ENCODE assay signal across 10 cellular contexts in the genomic region with DNA sequence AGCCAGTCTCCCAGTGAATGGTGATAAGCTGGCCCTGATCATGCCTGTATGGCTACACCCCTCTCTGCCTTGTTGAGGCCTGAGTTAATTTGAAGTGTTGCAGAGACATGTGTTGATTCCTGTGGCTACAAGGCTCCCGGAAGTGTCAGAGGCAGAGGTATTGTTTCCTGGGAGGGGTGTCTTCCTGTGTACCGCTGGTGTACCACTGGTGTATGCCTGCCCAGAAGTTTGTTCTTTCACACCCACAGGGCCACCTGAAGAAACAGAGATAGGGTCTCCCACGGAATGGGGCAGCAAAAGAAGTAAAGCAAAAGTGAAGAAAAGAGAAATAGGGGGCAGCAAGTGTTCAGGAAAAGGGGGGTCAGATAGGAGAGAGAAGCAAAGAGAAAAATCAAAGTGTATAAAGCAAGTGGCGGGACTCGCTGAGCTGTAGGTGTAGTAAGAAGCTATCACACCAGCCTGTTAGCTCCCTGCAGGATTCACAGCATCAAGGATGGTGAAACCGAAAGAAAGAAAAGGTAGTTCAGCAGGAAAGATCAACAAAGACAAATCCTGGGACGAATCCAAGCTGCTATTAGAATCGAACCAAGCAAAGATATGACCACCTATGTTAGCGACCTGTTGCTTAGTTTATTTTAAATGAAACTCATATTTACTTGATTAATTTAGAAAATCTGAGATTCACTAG. TPM values are rescaled to one million over a fixed set of nuclear protein-coding genes. Genes with fewer than 3 reads are reported as not detected.
DNase-seq lines count a peak whose midpoint lies in the region; ATAC-seq lines count a peak whose summit lies in the region.
"Had no signal": no experiment of that assay in that cellular context is flagged by ENCODE, and none has a peak within 500 bp of the region (broad histone marks: within the 10 kb centered on the region; RNA-seq: fewer than 3 reads in every experiment).

No MANE protein-coding gene starts in this region.

- H3K4me1 ChIP-seq in thymus (ENCODE audit: control insufficient read depth, insufficient read depth, low read length): peaks cover 24% of the 10 kb centered on the region
- H3K4me1 ChIP-seq in GM23248 (ENCODE audit: insufficient read depth): peaks cover 27% of the 10 kb centered on the region

- H3K9me3 Mint-ChIP-seq in memory B cell: peaks cover 2% of the 10 kb centered on the region

- peaks cover 4% of the 10 kb centered on the region for H3K36me3 ChIP-seq in thymus (ENCODE audit: control insufficient read depth, insufficient read depth)
- H3K36me3 ChIP-seq in GM23248 (ENCODE audit: low read depth): no peaks in the 10 kb centered on the region

- H3K9me3 ChIP-seq in thymus (ENCODE audit: control insufficient read depth) (no peaks in the 10 kb centered on the region), GM23248 (ENCODE audit: low read depth) (no peaks in the 10 kb centered on the region)
- H3K9me3 ChIP-seq: A549 had no signal

- peak overlapping the region; percentile 26 for H3K4me3 ChIP-seq in thymus (ENCODE audit: low read length)
- H3K4me3 ChIP-seq in GM23248: no peak overlapping the region
- H3K4me3 ChIP-seq: A549 had no signal

- H3K27ac Mint-ChIP-seq in memory B cell: peak overlapping the region; percentile 100

- H3K4me2 ChIP-seq in GM23248 (ENCODE audit: unreplicated experiment): no peak overlapping the region
- H3K4me2 ChIP-seq: A549 had no signal

- H3K4me1 Mint-ChIP-seq in memory B cell: peaks cover 68% of the 10 kb centered on the region

- 36% methylated on average over 9 of the region's 9 CpGs for WGBS in thymus
- 90 to 92% methylated on average over 9 of the region's 9 CpGs for WGBS in GM23248 (ENCODE audit: low coverage in 1 of 2, low lambda C conversion rate in 2 of 2, missing lambda C conversion rate in 2 of 2), 2 experiments

- in situ Hi-C loops in GM23248 (cut with MboI): no loop called here

- H3F3A ChIP-seq in GM23248 (ENCODE audit: insufficient read depth): peaks cover 30% of the 10 kb centered on the region

- H3K79me2 ChIP-seq in GM23248 (ENCODE audit: insufficient read depth): no peaks in the 10 kb centered on the region

- no peaks in the 10 kb centered on the region for H3K27me3 Mint-ChIP-seq in memory B cell

- no peak for ATAC-seq in memory B cell (ENCODE audit: low read depth)
- ATAC-seq in GM18870 (IDR thresholded peaks at IDR 0.05; ENCODE audit: unreplicated experiment): no peak
- ATAC-seq: A549 had no signal

- H3K9me2 ChIP-seq in GM23248 (ENCODE audit: insufficient read depth): no peaks in the 10 kb centered on the region

- H4K20me1 ChIP-seq in GM23248 (ENCODE audit: insufficient read depth): no peaks in the 10 kb centered on the region

- H2AFZ ChIP-seq in GM23248: no peak overlapping the region

- H3K27ac ChIP-seq in thymus (ENCODE audit: low read depth): peak overlapping the region; percentile 98
- H3K27ac ChIP-seq in GM23248: no peak overlapping the region
- H3K27ac ChIP-seq: A549 had no signal

- peak; percentile 66 for DNase-seq in activated gamma-delta T cell treated with Interleukin-2 at 50 U/mL for 16 hours
- DNase-seq in activated gamma-delta T cell (lab: John Stamatoyannopoulos, UW): no peak
- peak; percentile 37 for DNase-seq in activated T-cell treated with anti-CD3 and anti-CD28 coated beads for 48 hours (ENCODE audit: low read depth)
- DNase-seq in memory B cell (ENCODE audit: low spot score in 2 of 2): no peak
- no peak for DNase-seq in GM23248
- DNase-seq in NK-92 (lab: John Stamatoyannopoulos, UW; ENCODE audit: unreplicated experiment): no peak
- DNase-seq: NCI-H82 had no signal

- H3K27me3 ChIP-seq in thymus (ENCODE audit: control insufficient read depth, insufficient read depth) (no peaks in the 10 kb centered on the region), GM23248 (replicated peaks; ENCODE audit: insufficient read depth) (no peaks in the 10 kb centered on the region)

- H3K9ac ChIP-seq in GM23248: no peak overlapping the region

- H3K4me3 Mint-ChIP-seq in memory B cell: peak overlapping the region; percentile 84

- peaks cover 15% of the 10 kb centered on the region for H3K36me3 Mint-ChIP-seq in memory B cell

RNA-seq across cellular contexts. Expression of gene CD47, which starts 36.6 kb away (rescaled TPM):
- 65.8 TPM for polyA plus RNA-seq in thymus
- 97.3 and 133 TPM in 2 replicates for total RNA-seq in GM23248 (2014; rRNA removed; shearing (Covaris generic))
- 120 and 121 TPM in 2 replicates for polyA plus RNA-seq in GM23248 (2016; fragmentation: Nextera tagmentation; extraction: Ambion mirVana)

Comparison
In these comparisons a context has a peak if more than half of its experiments do, and no peak if none do; other contexts are left out.
1. DNase-seq: peak in activated gamma-delta T cell treated with Interleukin-2 at 50 U/mL for 16 hours (single experiment) and activated T-cell treated with anti-CD3 and anti-CD28 coated beads for 48 hours (single experiment); none in activated gamma-delta T cell (single experiment), memory B cell (0 of 2), GM23248 (single experiment) and NK-92 (single experiment).